1 cellular context compared by ENCODE assay signal in the genomic region with DNA sequence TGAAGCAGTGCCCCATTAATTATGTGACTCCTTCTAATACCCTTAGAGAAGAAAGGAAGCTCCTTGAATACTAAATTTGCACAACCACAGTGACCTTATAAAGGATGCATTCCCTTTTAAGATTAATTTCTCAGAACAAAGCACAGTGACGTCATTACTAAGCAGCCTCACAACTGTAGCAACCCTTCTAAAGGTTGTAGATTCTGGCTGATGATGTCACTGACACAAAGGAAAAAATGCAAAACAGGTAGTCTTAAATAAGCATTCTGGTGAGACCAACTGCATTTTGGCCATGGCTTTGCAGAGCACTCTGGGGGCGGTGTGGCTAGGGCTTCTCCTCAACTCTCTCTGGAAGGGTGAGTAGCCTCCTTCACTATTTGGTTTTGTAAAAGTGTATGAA.
TF ChIP-seq lines count a peak whose summit lies in the region.

No MANE protein-coding gene starts in this region.

TF ChIP-seq in endothelial cell of umbilical vein, 7 proteins besides CTCF, POLR2A, EP300 and RAD21:
- TF ChIP-seq MYC (IDR thresholded peaks at IDR 0.05; ENCODE audit: low read depth, low read length): no peak
- peak; percentile 16 for TF ChIP-seq JUN (IDR thresholded peaks at IDR 0.05; ENCODE audit: borderline replicate concordance, insufficient read depth, insufficient read length, low read depth)
